27 cellular contexts compared by ENCODE assay signal in the genomic region with DNA sequence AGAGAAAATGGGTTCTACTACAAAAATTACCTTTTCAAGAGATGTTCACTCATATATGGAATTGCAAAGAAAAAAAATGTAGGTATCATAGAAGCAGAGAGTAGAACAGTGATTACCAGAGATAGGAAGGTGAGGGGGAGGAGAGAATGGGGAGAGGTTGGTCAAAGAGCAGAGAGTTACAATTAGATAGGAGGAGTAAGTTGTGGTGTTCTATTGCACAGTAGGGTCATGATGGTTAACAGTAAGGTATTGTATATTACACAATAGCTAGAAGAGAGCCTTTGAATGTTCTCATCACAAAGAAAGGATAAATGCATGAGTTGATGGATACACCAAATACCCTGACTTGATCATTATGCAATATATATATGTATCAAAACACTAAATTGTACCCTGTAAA.
DNase-seq lines count a peak whose midpoint lies in the region; ATAC-seq, FAIRE-seq and TF ChIP-seq lines count a peak whose summit lies in the region.
"Had no signal": no experiment of that assay in that cellular context is flagged by ENCODE, and none has a peak within 500 bp of the region (broad histone marks: within the 10 kb centered on the region; RNA-seq: fewer than 3 reads in every experiment).

No MANE protein-coding gene starts in this region.

- DNase-seq in HepG2 (ENCODE audit: low spot score) (peak; percentile 30), right lobe of liver (no peak), NCI-H226 (peak; percentile 26), K562 (ENCODE audit: extremely low read depth in 1 of 4, low spot score in 3 of 4) (no peak), small intestine (peak; percentile 69), 8988T (no peak)
- DNase-seq in activated CD4-positive, alpha-beta memory T cell treated with anti-CD3 and anti-CD28 coated beads, Interleukin-2, amount 10 ng/mL, durations not matched to agents 7 days and 5 days: no peak
- DNase-seq: ACHN; AML-193; BE2C; Calu3; CD4-positive, alpha-beta T cell; CD8-positive, alpha-beta memory T cell; DMS153; DND-41; GM23248; H7; HCEC 1CT had no signal

- no peak overlapping the region for H3K27ac Mint-ChIP-seq in activated CD4-positive, alpha-beta memory T cell treated with anti-CD3 and anti-CD28 coated beads, Interleukin-2, amount 10 ng/mL, durations not matched to agents 7 days and 5 days
- H3K27ac Mint-ChIP-seq: CD14-positive monocyte; CD4-positive, alpha-beta T cell had no signal

- H3K27ac ChIP-seq in HepG2 (ENCODE audit: extremely low read length, insufficient read depth, low read length): no peak overlapping the region
- H3K27ac ChIP-seq in right lobe of liver: no peak overlapping the region
- H3K27ac ChIP-seq in K562 (ENCODE audit: extremely low read depth, low read depth, low read length): no peak overlapping the region
- no peak overlapping the region for H3K27ac ChIP-seq in small intestine (ENCODE audit: low read depth in 1 of 2, low read length in 1 of 2)
- H3K27ac ChIP-seq: 22Rv1; A549; BLaER1 treated with 17β-estradiol and CSF1 and Interleukin-3, amounts not matched to agents 10 nM and 100 nM; GM23248 had no signal

- TF ChIP-seq CTCF in HepG2 (CRISPR knock-in tag; IDR thresholded peaks at IDR 0.05) (no peak), right lobe of liver (IDR thresholded peaks at IDR 0.05) (no peak), K562 (IDR thresholded peaks at IDR 0.05 in 2 of 3, conservative IDR thresholded peaks at IDR 0.05 in 1 of 3; ENCODE audit: insufficient read depth in 2 of 3, low read depth in 1 of 3, low read length in 3 of 3) (no peak)

- H2AFZ ChIP-seq in HepG2 (ENCODE audit: low read length) (no peak overlapping the region), K562 (ENCODE audit: low read depth, low read length) (no peak overlapping the region)
- H2AFZ ChIP-seq: GM23248 had no signal

- H3K79me2 ChIP-seq in HepG2 (ENCODE audit: insufficient read depth, low read length) (no peaks in the 10 kb centered on the region), K562 (ENCODE audit: control insufficient read depth, insufficient read depth, low read length) (no peaks in the 10 kb centered on the region)

- H4K20me1 ChIP-seq in HepG2 (ENCODE audit: insufficient read depth, low read length) (no peaks in the 10 kb centered on the region), K562 (replicated peaks; ENCODE audit: control insufficient read depth, insufficient read depth, low read length) (no peaks in the 10 kb centered on the region)
- H4K20me1 ChIP-seq: BLaER1 treated with 17β-estradiol and CSF1 and Interleukin-3, amounts not matched to agents 10 nM and 100 nM had no signal

- H3K4me1 ChIP-seq in HepG2 (ENCODE audit: insufficient read depth, low read length) (peaks cover 17% of the 10 kb centered on the region), right lobe of liver (no peaks in the 10 kb centered on the region), K562 (replicated peaks in 1 of 2; ENCODE audit: control insufficient read depth in 2 of 2, insufficient read depth in 2 of 2, low read length in 2 of 2) (no peaks in the 10 kb centered on the region), small intestine (ENCODE audit: control insufficient read depth in 2 of 2, insufficient read depth in 1 of 2, low read depth in 1 of 2, low read length in 1 of 2) (peaks cover 0 to 2% of the 10 kb centered on the region in 2 donors)
- H3K4me1 ChIP-seq: A549; BE2C; BLaER1 treated with 17β-estradiol and CSF1 and Interleukin-3, amounts not matched to agents 10 nM and 100 nM had no signal

- peaks cover 7% of the 10 kb centered on the region for H3K9me3 Mint-ChIP-seq in activated CD4-positive, alpha-beta memory T cell treated with anti-CD3 and anti-CD28 coated beads, Interleukin-2, amount 10 ng/mL, durations not matched to agents 7 days and 5 days

- no peaks in the 10 kb centered on the region for H3K4me1 Mint-ChIP-seq in activated CD4-positive, alpha-beta memory T cell treated with anti-CD3 and anti-CD28 coated beads, Interleukin-2, amount 10 ng/mL, durations not matched to agents 7 days and 5 days
- H3K4me1 Mint-ChIP-seq: CD14-positive monocyte; CD8-positive, alpha-beta memory T cell had no signal

- no peaks in the 10 kb centered on the region for H3K27me3 Mint-ChIP-seq in activated CD4-positive, alpha-beta memory T cell treated with anti-CD3 and anti-CD28 coated beads, Interleukin-2, amount 10 ng/mL, durations not matched to agents 7 days and 5 days
- H3K27me3 Mint-ChIP-seq: CD4-positive, alpha-beta T cell; CD8-positive, alpha-beta memory T cell had no signal

- H3K9ac ChIP-seq in HepG2 (ENCODE audit: insufficient read depth, low read depth, low read length): no peak overlapping the region
- H3K9ac ChIP-seq in K562 (ENCODE audit: insufficient read depth in 1 of 2, low read depth in 2 of 2, low read length in 2 of 2): no peak overlapping the region
- H3K9ac ChIP-seq: BLaER1 treated with 17β-estradiol and CSF1 and Interleukin-3, amounts not matched to agents 10 nM and 100 nM; GM23248 had no signal

- no peak for ATAC-seq in HepG2
- no peak for ATAC-seq in right lobe of liver
- no peak for ATAC-seq in K562
- ATAC-seq in HG03457 (IDR thresholded peaks at IDR 0.05; ENCODE audit: unreplicated experiment): no peak
- ATAC-seq: A549 had no signal

- TF ChIP-seq POLR2A in HepG2 (IDR thresholded peaks at IDR 0.05; ENCODE audit: insufficient read depth in 1 of 2, low read depth in 2 of 2, low read length in 2 of 2): no peak
- no peak for TF ChIP-seq POLR2A in right lobe of liver (IDR thresholded peaks at IDR 0.05)
- TF ChIP-seq POLR2A in K562 (conservative IDR thresholded peaks at IDR 0.05): no peak

- POLR2A ChIA-PET in HepG2 (lab: Yijun Ruan, JAX) (no interaction called here), K562 (lab: Yijun Ruan, JAX) (no interaction called here)
- POLR2A ChIA-PET in activated CD4-positive, alpha-beta memory T cell treated with anti-CD3 and anti-CD28 coated beads, Interleukin-2, amount 10 ng/mL, durations not matched to agents 7 days and 5 days (lab: Charles Lee): no interaction called here

- TF ChIP-seq RAD21 in HepG2 (CRISPR knock-in tag; IDR thresholded peaks at IDR 0.05) (no peak), K562 (CRISPR knock-in tag; conservative IDR thresholded peaks at IDR 0.05 in 1 of 2, IDR thresholded peaks at IDR 0.05 in 1 of 2) (no peak)

- peaks cover 30% of the 10 kb centered on the region for H3K9me3 ChIP-seq in HepG2 (ENCODE audit: low read length)
- H3K9me3 ChIP-seq in right lobe of liver: no peaks in the 10 kb centered on the region
- no peaks in the 10 kb centered on the region for H3K9me3 ChIP-seq in K562 (replicated peaks; ENCODE audit: control insufficient read depth, insufficient read depth, low read depth, low read length)
- H3K9me3 ChIP-seq in small intestine (ENCODE audit: control insufficient read depth, low read depth): no peaks in the 10 kb centered on the region
- H3K9me3 ChIP-seq: A549, BE2C had no signal

- H3K4me2 ChIP-seq in HepG2 (ENCODE audit: low read depth, low read length): no peak overlapping the region
- H3K4me2 ChIP-seq in K562 (ENCODE audit: insufficient read depth, low read length): no peak overlapping the region
- H3K4me2 ChIP-seq: A549; BLaER1 treated with 17β-estradiol and CSF1 and Interleukin-3, amounts not matched to agents 10 nM and 100 nM had no signal

- no peaks in the 10 kb centered on the region for H3K9me1 ChIP-seq in K562 (ENCODE audit: control insufficient read depth, insufficient read depth, low read length)

- H3K36me3 Mint-ChIP-seq in activated CD4-positive, alpha-beta memory T cell treated with anti-CD3 and anti-CD28 coated beads, Interleukin-2, amount 10 ng/mL, durations not matched to agents 7 days and 5 days (ENCODE audit: low read depth): no peaks in the 10 kb centered on the region
- H3K36me3 Mint-ChIP-seq: CD14-positive monocyte had no signal

- intact Hi-C loops in HepG2 (cut with micrococcal nuclease; ENCODE audit: unreplicated experiment): no loop called here
- intact Hi-C loops in right lobe of liver (cut with DNase I): no loop called here
- intact Hi-C loops in K562 (cut with micrococcal nuclease): no loop called here

- BruUV-seq in HepG2 (replicated peaks; lab: Mats Ljungman, UMichigan) (no TSS peak), K562 (replicated peaks; lab: Mats Ljungman, UMichigan) (no TSS peak)

- H3K4me3 Mint-ChIP-seq in activated CD4-positive, alpha-beta memory T cell treated with anti-CD3 and anti-CD28 coated beads, Interleukin-2, amount 10 ng/mL, durations not matched to agents 7 days and 5 days: no peak overlapping the region
- H3K4me3 Mint-ChIP-seq: CD14-positive monocyte; CD4-positive, alpha-beta T cell; CD8-positive, alpha-beta memory T cell had no signal

- H3K27me3 ChIP-seq in HepG2 (ENCODE audit: control insufficient read depth in 1 of 2, insufficient read depth in 2 of 2, low read length in 2 of 2) (no peaks in the 10 kb centered on the region), right lobe of liver (no peaks in the 10 kb centered on the region), K562 (ENCODE audit: control insufficient read depth in 2 of 2, insufficient read depth in 2 of 2, low read length in 2 of 2) (no peaks in the 10 kb centered on the region), small intestine (ENCODE audit: control insufficient read depth in 2 of 2, insufficient read depth in 2 of 2, low read length in 2 of 2) (no peaks in the 10 kb centered on the region)
- H3K27me3 ChIP-seq: BE2C; BLaER1 treated with 17β-estradiol and CSF1 and Interleukin-3, amounts not matched to agents 10 nM and 100 nM had no signal

- H3K36me3 ChIP-seq in HepG2 (replicated peaks in 1 of 2; ENCODE audit: control insufficient read depth in 1 of 2, insufficient read depth in 2 of 2, low read length in 2 of 2) (no peaks in the 10 kb centered on the region), right lobe of liver (no peaks in the 10 kb centered on the region), K562 (ENCODE audit: control insufficient read depth, insufficient read depth, low read length) (no peaks in the 10 kb centered on the region), small intestine (ENCODE audit: control insufficient read depth in 2 of 2, insufficient read depth in 2 of 2, low read length in 2 of 2) (no peaks in the 10 kb centered on the region)
- H3K36me3 ChIP-seq: BE2C had no signal

- no peak for FAIRE-seq in HepG2 (lab: Jason Lieb, UNC)
- FAIRE-seq in K562 (lab: Jason Lieb, UNC): no peak
- FAIRE-seq in small intestine (lab: Jason Lieb, UNC): no peak
- FAIRE-seq: A549, G401.6, GM12892, GM19239, H1 had no signal

- in situ Hi-C loops in HepG2 (cut with HindIII; ENCODE audit: extremely low pct_ligation_motif_present, low pct_unique_long_range_greater_than_20kb) (no loop called here), K562 (cut with MboI) (no loop called here)

- TF ChIP-seq EP300 in HepG2 (IDR thresholded peaks at IDR 0.05; ENCODE audit: low read depth in 2 of 2, low read length in 2 of 2): no peak
- TF ChIP-seq EP300 in HepG2 (CRISPR knock-in tag; IDR thresholded peaks at IDR 0.05; ENCODE audit: borderline replicate concordance): no peak
- TF ChIP-seq EP300 in K562 (IDR thresholded peaks at IDR 0.05; ENCODE audit: low read length): no peak

- H3K4me3 ChIP-seq in HepG2 (replicated peaks in 1 of 3; ENCODE audit: insufficient read depth in 1 of 3, low read depth in 2 of 3, low read length in 3 of 3) (no peak overlapping the region), right lobe of liver (no peak overlapping the region), K562 (no peak overlapping the region), small intestine (ENCODE audit: low read depth in 1 of 2, low read length in 2 of 2) (no peak overlapping the region)
- H3K4me3 ChIP-seq: A549; BLaER1 treated with 17β-estradiol and CSF1 and Interleukin-3, amounts not matched to agents 10 nM and 100 nM; GM23248 had no signal

- CTCF ChIA-PET in HepG2 (lab: Yijun Ruan, JAX; ENCODE audit: low intra/inter-chr PET ratio, low total read pairs) (no interaction called here), K562 (lab: Yijun Ruan, JAX; ENCODE audit: low intra/inter-chr PET ratio) (no interaction called here)
- CTCF ChIA-PET in activated CD4-positive, alpha-beta memory T cell treated with anti-CD3 and anti-CD28 coated beads, Interleukin-2, amount 10 ng/mL, durations not matched to agents 7 days and 5 days (lab: Charles Lee): no interaction called here

Comparison
In these comparisons a context has a peak if more than half of its experiments do, and no peak if none do; other contexts are left out.
1. DNase-seq: peak in HepG2 (single experiment), NCI-H226 (single experiment) and small intestine (single experiment); none in right lobe of liver (0 of 3), K562 (0 of 4), activated CD4-positive, alpha-beta memory T cell treated with anti-CD3 and anti-CD28 coated beads, Interleukin-2, amount 10 ng/mL, durations not matched to agents 7 days and 5 days (single experiment) and 8988T (single experiment).
2. Of the 241 proteins assayed by ChIP-seq in both HepG2 and K562: peak only in HepG2: none; only in K562: none; in both: CEBPB; in neither: 240.